In the genomic region with DNA sequence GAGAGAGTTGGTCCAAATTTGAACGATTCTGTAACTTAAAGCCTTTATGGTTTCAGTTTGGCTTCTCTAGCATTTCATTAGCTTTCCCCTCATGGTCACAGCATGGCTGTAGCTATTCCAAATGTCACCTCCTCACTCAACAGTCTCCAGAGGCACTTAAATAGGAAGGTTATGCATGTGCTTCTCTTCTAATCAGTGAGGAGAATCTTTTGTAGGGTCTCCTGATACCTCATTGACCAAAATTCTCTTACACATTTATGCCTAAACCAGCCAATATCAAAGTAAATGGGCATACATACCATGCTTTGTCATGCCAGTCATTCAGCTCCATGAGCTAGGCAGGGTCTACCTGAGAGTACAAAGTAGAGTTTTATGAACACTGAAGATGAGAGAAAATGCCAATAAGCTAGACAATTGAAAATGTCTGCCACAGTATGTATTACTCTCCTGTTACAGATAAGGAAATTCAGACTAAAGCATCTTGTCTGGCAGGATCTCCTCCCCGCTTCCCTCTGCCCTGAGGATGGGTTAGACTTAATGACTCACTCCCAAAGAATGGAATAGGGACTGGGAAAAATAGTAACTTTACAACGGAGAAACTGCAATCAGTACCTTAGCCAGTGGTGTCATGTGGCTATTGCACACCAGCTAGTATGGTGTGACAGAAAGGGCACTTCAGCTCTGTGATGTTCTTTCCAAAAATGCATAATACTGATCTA, we compare ENCODE assay signal across 11 cellular contexts. TPM values are rescaled to one million over a fixed set of nuclear protein-coding genes. Genes with fewer than 3 reads are reported as not detected.
A peak's percentile ranks its signal among the peaks of the same experiment; 100 is the strongest.
DNase-seq lines count a peak whose midpoint lies in the region; ATAC-seq and TF ChIP-seq lines count a peak whose summit lies in the region.
"Had no signal": no experiment of that assay in that cellular context is flagged by ENCODE, and none has a peak within 500 bp of the region (broad histone marks: within the 10 kb centered on the region; RNA-seq: fewer than 3 reads in every experiment).

No MANE protein-coding gene starts in this region.

- WGBS in hepatocyte (ENCODE audit: low lambda C conversion rate, missing lambda C conversion rate): 40% methylated on average over 3 of the region's 3 CpGs
- 24% methylated on average over 3 of the region's 3 CpGs for WGBS in smooth muscle cell (ENCODE audit: low lambda C conversion rate)

- peak; percentile 46 for ATAC-seq in WTC11
- no peak for ATAC-seq in GM18868 (IDR thresholded peaks at IDR 0.05; ENCODE audit: unreplicated experiment)
- no peak for ATAC-seq in GM21423 (IDR thresholded peaks at IDR 0.05; ENCODE audit: unreplicated experiment)
- ATAC-seq: Panc1 had no signal

- no peaks in the 10 kb centered on the region for H3K27me3 ChIP-seq in hepatocyte
- no peaks in the 10 kb centered on the region for H3K27me3 ChIP-seq in smooth muscle cell (ENCODE audit: low read depth)

- H3F3A ChIP-seq in smooth muscle cell (ENCODE audit: low read depth): peaks cover 28% of the 10 kb centered on the region

- H4K20me1 ChIP-seq in hepatocyte (ENCODE audit: insufficient read depth, poor library complexity, severe bottlenecking): no peaks in the 10 kb centered on the region
- H4K20me1 ChIP-seq in smooth muscle cell (ENCODE audit: low read depth): peaks cover 35% of the 10 kb centered on the region

- no peak for TF ChIP-seq CTCF in HFF-Myc (IDR thresholded peaks at IDR 0.05; ENCODE audit: low read depth, low read length, missing control alignments)
- no peak for TF ChIP-seq CTCF in WTC11 (IDR thresholded peaks at IDR 0.05)
- no peak for TF ChIP-seq CTCF in hepatocyte (IDR thresholded peaks at IDR 0.05; ENCODE audit: poor library complexity)
- no peak for TF ChIP-seq CTCF in smooth muscle cell (IDR thresholded peaks at IDR 0.05; ENCODE audit: borderline replicate concordance, insufficient read depth, poor library complexity, severe bottlenecking)
- no peak for TF ChIP-seq CTCF in GM20000 (IDR thresholded peaks at IDR 0.05; ENCODE audit: extremely low read depth, missing control alignments)

- DNase-seq in HFF-Myc (ENCODE audit: extremely low read depth, low read depth) (peak; percentile 2), WTC11 (ENCODE audit: low spot score) (no peak), hepatocyte (ENCODE audit: low spot score) (peak; percentile 74), smooth muscle cell (lab: John Stamatoyannopoulos, UW; ENCODE audit: unreplicated experiment) (no peak), GM20000 (ENCODE audit: low spot score) (no peak), pons (ENCODE audit: low spot score) (no peak)
- DNase-seq: activated T-cell treated with anti-CD3 and anti-CD28 coated beads, Interleukin-2, amount 50 U/mL, for 24 hours had no signal

- POLR2A ChIA-PET in WTC11 (lab: Charles Lee): no interaction called here

- H3K27ac ChIP-seq in hepatocyte (peak overlapping the region; percentile 91), smooth muscle cell (ENCODE audit: low read depth) (peak overlapping the region; percentile 94)
- H3K27ac ChIP-seq: VCaP had no signal

- H3K36me3 Mint-ChIP-seq in WTC11: peaks cover 3% of the 10 kb centered on the region; the same call in 1 of the 2 replicates

- H3K27me3 Mint-ChIP-seq in WTC11 (ENCODE audit: low read depth): no peaks in the 10 kb centered on the region

- no peaks in the 10 kb centered on the region for H3K9me3 Mint-ChIP-seq in WTC11
- H3K9me3 Mint-ChIP-seq: activated T-cell treated with anti-CD3 and anti-CD28 coated beads, Interleukin-2, amount 50 U/mL, for 24 hours had no signal

- no peak overlapping the region for H3K4me3 ChIP-seq in HFF-Myc (replicated peaks; ENCODE audit: low read depth, low read length)
- H3K4me3 ChIP-seq in hepatocyte: no peak overlapping the region
- H3K4me3 ChIP-seq in smooth muscle cell: no peak overlapping the region

- H3K4me1 ChIP-seq in hepatocyte (ENCODE audit: insufficient read depth): peaks cover 29% of the 10 kb centered on the region
- H3K4me1 ChIP-seq in smooth muscle cell (ENCODE audit: low read depth): peaks cover 24% of the 10 kb centered on the region

- H3K36me3 ChIP-seq in hepatocyte (replicated peaks; ENCODE audit: insufficient read depth, low read depth) (no peaks in the 10 kb centered on the region), smooth muscle cell (ENCODE audit: low read depth) (no peaks in the 10 kb centered on the region)

- no peak overlapping the region for H3K4me3 Mint-ChIP-seq in WTC11
- H3K4me3 Mint-ChIP-seq: activated T-cell treated with anti-CD3 and anti-CD28 coated beads, Interleukin-2, amount 50 U/mL, for 24 hours had no signal

- peaks cover 33% of the 10 kb centered on the region for H3K4me1 Mint-ChIP-seq in WTC11

- H3K9me3 ChIP-seq in hepatocyte (ENCODE audit: low read depth) (no peaks in the 10 kb centered on the region), smooth muscle cell (replicated peaks; ENCODE audit: low read depth) (no peaks in the 10 kb centered on the region)

- peak overlapping the region; percentile 67 for H3K27ac Mint-ChIP-seq in WTC11
- H3K27ac Mint-ChIP-seq: activated T-cell treated with anti-CD3 and anti-CD28 coated beads, Interleukin-2, amount 50 U/mL, for 24 hours had no signal

- H3K4me2 ChIP-seq in hepatocyte (peak overlapping the region; percentile 31), smooth muscle cell (peak overlapping the region; percentile 60)

- peaks cover 76% of the 10 kb centered on the region for H3K79me2 ChIP-seq in hepatocyte
- H3K79me2 ChIP-seq in smooth muscle cell (ENCODE audit: low read depth): peaks cover 61% of the 10 kb centered on the region

- CTCF ChIA-PET in WTC11 (lab: Charles Lee): interaction anchor here (1.3 to 1.7 kb wide), 2 partner anchors 16 to 89 kb away, joined by 4 to 5 read pairs; partner anchors contain the start of gene DSG2

- H2AFZ ChIP-seq in hepatocyte (no peak overlapping the region), smooth muscle cell (ENCODE audit: low read depth) (no peak overlapping the region)

- H3K9me2 ChIP-seq in hepatocyte (replicated peaks; ENCODE audit: insufficient read depth): no peaks in the 10 kb centered on the region

- H3K9ac ChIP-seq in smooth muscle cell (ENCODE audit: low read depth): peak overlapping the region; percentile 48

TF ChIP-seq in WTC11, 78 proteins besides CTCF, POLR2A, EP300 and RAD21:
- TF ChIP-seq TEAD4 (CRISPR knock-in tag; IDR thresholded peaks at IDR 0.05) (no peak), NR2C2 (CRISPR knock-in tag; IDR thresholded peaks at IDR 0.05) (no peak), ZNF263 (CRISPR knock-in tag; IDR thresholded peaks at IDR 0.05; ENCODE audit: low read depth) (no peak), TP53 (CRISPR knock-in tag; IDR thresholded peaks at IDR 0.05) (no peak), FOXK1 (CRISPR knock-in tag; IDR thresholded peaks at IDR 0.05) (no peak), SMAD3 (CRISPR knock-in tag; IDR thresholded peaks at IDR 0.05; ENCODE audit: borderline replicate concordance) (no peak), FOXP4 (CRISPR knock-in tag; IDR thresholded peaks at IDR 0.05) (no peak), E2F5 (CRISPR knock-in tag; IDR thresholded peaks at IDR 0.05) (no peak), ZBTB21 (CRISPR knock-in tag; IDR thresholded peaks at IDR 0.05; ENCODE audit: borderline replicate concordance) (no peak), ZNF396 (CRISPR knock-in tag; IDR thresholded peaks at IDR 0.05; ENCODE audit: borderline replicate concordance) (no peak), SP1 (CRISPR knock-in tag; conservative IDR thresholded peaks at IDR 0.05) (no peak)
- TF ChIP-seq, protein P1, sequence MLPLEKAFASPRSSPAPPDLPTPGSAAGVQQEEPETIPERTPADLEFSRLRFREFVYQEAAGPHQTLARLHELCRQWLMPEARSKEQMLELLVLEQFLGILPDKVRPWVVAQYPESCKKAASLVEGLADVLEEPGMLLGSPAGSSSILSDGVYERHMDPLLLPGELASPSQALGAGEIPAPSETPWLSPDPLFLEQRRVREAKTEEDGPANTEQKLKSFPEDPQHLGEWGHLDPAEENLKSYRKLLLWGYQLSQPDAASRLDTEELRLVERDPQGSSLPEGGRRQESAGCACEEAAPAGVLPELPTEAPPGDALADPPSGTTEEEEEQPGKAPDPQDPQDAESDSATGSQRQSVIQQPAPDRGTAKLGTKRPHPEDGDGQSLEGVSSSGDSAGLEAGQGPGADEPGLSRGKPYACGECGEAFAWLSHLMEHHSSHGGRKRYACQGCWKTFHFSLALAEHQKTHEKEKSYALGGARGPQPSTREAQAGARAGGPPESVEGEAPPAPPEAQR (CRISPR knock-in tag; IDR thresholded peaks at IDR 0.05): no peak
- TF ChIP-seq, protein P2, sequence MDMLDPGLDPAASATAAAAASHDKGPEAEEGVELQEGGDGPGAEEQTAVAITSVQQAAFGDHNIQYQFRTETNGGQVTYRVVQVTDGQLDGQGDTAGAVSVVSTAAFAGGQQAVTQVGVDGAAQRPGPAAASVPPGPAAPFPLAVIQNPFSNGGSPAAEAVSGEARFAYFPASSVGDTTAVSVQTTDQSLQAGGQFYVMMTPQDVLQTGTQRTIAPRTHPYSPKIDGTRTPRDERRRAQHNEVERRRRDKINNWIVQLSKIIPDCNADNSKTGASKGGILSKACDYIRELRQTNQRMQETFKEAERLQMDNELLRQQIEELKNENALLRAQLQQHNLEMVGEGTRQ (CRISPR knock-in tag; IDR thresholded peaks at IDR 0.05): no peak

RNA-seq across cellular contexts. Expression of gene DSG2, which starts 15.4 kb away (rescaled TPM):
- total RNA-seq in WTC11 (2021) (113 to 117 TPM (median 113 TPM) in 3 replicates), hepatocyte (98.1 and 105 TPM in 2 replicates), smooth muscle cell (136 and 138 TPM in 2 replicates)
- polyA plus RNA-seq in hepatocyte (67.7 and 68.1 TPM in 2 replicates), smooth muscle cell (53.9 and 70.9 TPM in 2 replicates)

Comparison
In these comparisons a context has a peak if more than half of its experiments do, and no peak if none do; other contexts are left out.
1. DNase-seq: peak in HFF-Myc (single experiment) and hepatocyte (single experiment); none in WTC11 (single experiment), smooth muscle cell (single experiment), GM20000 (single experiment) and pons (single experiment).